1 cellular context compared by ENCODE assay signal in the genomic region with DNA sequence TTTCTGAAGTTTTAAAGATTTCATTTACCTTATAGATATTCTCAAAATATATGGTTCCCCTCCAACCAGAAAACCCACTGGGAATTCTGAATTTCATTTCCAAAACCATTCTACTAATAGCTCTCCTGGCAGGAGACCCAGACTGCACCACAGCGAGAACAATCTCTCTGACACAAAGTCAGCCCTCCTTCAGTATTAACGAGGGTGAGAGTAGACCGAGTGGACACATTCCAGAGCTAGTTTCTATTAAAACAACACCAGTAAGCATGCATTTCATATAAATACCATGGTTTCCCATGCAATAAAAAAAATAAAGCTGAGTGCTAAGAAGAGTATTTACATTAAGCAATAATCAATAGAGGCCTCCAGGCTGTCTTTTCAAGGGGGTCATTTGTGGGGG.
TF ChIP-seq lines count a peak whose summit lies in the region.

No MANE protein-coding gene starts in this region.

TF ChIP-seq in IMR-90, 13 proteins besides CTCF, POLR2A, EP300 and RAD21:
- TF ChIP-seq NFE2L2 (IDR thresholded peaks at IDR 0.05; ENCODE audit: low read depth, low read length): no peak
- no peak for TF ChIP-seq MAZ (IDR thresholded peaks at IDR 0.05; ENCODE audit: borderline replicate concordance, low read depth, low read length)
- TF ChIP-seq MXI1 (IDR thresholded peaks at IDR 0.05; ENCODE audit: borderline replicate concordance, low read depth, low read length): no peak
- TF ChIP-seq SMC3 (IDR thresholded peaks at IDR 0.05; ENCODE audit: low read depth, low read length): no peak
- TF ChIP-seq RFX5 (IDR thresholded peaks at IDR 0.05; ENCODE audit: low read depth, low read length): no peak
- TF ChIP-seq CHD1 (IDR thresholded peaks at IDR 0.05; ENCODE audit: low read depth, low read length): no peak
- TF ChIP-seq, protein P1, sequence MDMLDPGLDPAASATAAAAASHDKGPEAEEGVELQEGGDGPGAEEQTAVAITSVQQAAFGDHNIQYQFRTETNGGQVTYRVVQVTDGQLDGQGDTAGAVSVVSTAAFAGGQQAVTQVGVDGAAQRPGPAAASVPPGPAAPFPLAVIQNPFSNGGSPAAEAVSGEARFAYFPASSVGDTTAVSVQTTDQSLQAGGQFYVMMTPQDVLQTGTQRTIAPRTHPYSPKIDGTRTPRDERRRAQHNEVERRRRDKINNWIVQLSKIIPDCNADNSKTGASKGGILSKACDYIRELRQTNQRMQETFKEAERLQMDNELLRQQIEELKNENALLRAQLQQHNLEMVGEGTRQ (IDR thresholded peaks at IDR 0.05; ENCODE audit: low read depth, low read length): no peak
- no peak for TF ChIP-seq BHLHE40 (IDR thresholded peaks at IDR 0.05; ENCODE audit: low read depth, low read length)
- TF ChIP-seq MAFK (IDR thresholded peaks at IDR 0.05; ENCODE audit: low read depth, low read length): no peak
- no peak for TF ChIP-seq RCOR1 (IDR thresholded peaks at IDR 0.05; ENCODE audit: insufficient replicate concordance, low read length)
- TF ChIP-seq FOS (IDR thresholded peaks at IDR 0.05; ENCODE audit: low read depth, low read length): no peak
- no peak for TF ChIP-seq ELK1 (IDR thresholded peaks at IDR 0.05; ENCODE audit: borderline replicate concordance, low read depth, low read length)
